9 cellular contexts compared by ENCODE assay signal in genomic region chr4:100188829-100189228, GRCh38. TPM values are rescaled to one million over a fixed set of nuclear protein-coding genes. Genes with fewer than 3 reads are reported as not detected.
A peak's percentile ranks its signal among the peaks of the same experiment; 100 is the strongest.
DNase-seq lines count a peak whose midpoint lies in the region; TF ChIP-seq lines count a peak whose summit lies in the region.
"Had no signal": no experiment of that assay in that cellular context is flagged by ENCODE, and none has a peak within 500 bp of the region (broad histone marks: within the 10 kb centered on the region; RNA-seq: fewer than 3 reads in every experiment).

No MANE protein-coding gene starts in this region.

- H3K9ac ChIP-seq in neural progenitor cell: no peak overlapping the region

- peak overlapping the region; percentile 92 for H3K4me3 Mint-ChIP-seq in neural progenitor cell
- H3K4me3 Mint-ChIP-seq: dendritic cell treated with granulocyte-macrophage colony-stimulating factor and Interleukin-4, amounts not matched to agents 40 ng/mL and 50 ng/mL, for 4 days had no signal

- no peak overlapping the region for H3K27ac ChIP-seq in neural progenitor cell
- no peak overlapping the region for H3K27ac ChIP-seq in prostate gland

- H3K27me3 Mint-ChIP-seq in neural progenitor cell (ENCODE audit: insufficient read depth, low read depth): peaks cover 14% of the 10 kb centered on the region

- no peak for TF ChIP-seq CTCF in LNCaP clone FGC (IDR thresholded peaks at IDR 0.05; ENCODE audit: control insufficient read depth, extremely low read depth, insufficient read depth)
- no peak for TF ChIP-seq CTCF in neural progenitor cell (IDR thresholded peaks at IDR 0.05)
- TF ChIP-seq CTCF in prostate gland (IDR thresholded peaks at IDR 0.05): no peak

- H3K9me3 ChIP-seq in neural progenitor cell (ENCODE audit: low read depth) (no peaks in the 10 kb centered on the region), prostate gland (no peaks in the 10 kb centered on the region)

- no peak for TF ChIP-seq POLR2A in prostate gland (IDR thresholded peaks at IDR 0.05)

- intact Hi-C loops in prostate gland (cut with DNase I): no loop called here

- H3K4me2 ChIP-seq in neural progenitor cell: peak overlapping the region; percentile 96

- H3K27ac Mint-ChIP-seq in neural progenitor cell: no peak overlapping the region
- H3K27ac Mint-ChIP-seq: dendritic cell treated with granulocyte-macrophage colony-stimulating factor and Interleukin-4, amounts not matched to agents 40 ng/mL and 50 ng/mL, for 4 days had no signal

- WGBS in prostate gland: 34% methylated on average over 4 of the region's 4 CpGs

- H3K36me3 Mint-ChIP-seq in neural progenitor cell: peaks cover 2% of the 10 kb centered on the region

- H3K36me3 ChIP-seq in neural progenitor cell (no peaks in the 10 kb centered on the region), prostate gland (no peaks in the 10 kb centered on the region)

- H3K4me3 ChIP-seq in LNCaP clone FGC (ENCODE audit: low read depth, low read length): peak overlapping the region; percentile 50; the same call in 1 of the 2 replicates
- peak overlapping the region; percentile 82 for H3K4me3 ChIP-seq in neural progenitor cell
- H3K4me3 ChIP-seq in prostate gland: no peak overlapping the region

- H3K79me2 ChIP-seq in neural progenitor cell (ENCODE audit: low read depth): peaks cover 8% of the 10 kb centered on the region

- peaks cover 44% of the 10 kb centered on the region for H3K4me1 ChIP-seq in neural progenitor cell
- H3K4me1 ChIP-seq in prostate gland (replicated peaks): no peaks in the 10 kb centered on the region

- H3F3A ChIP-seq in neural progenitor cell (ENCODE audit: low read depth): peaks cover 22% of the 10 kb centered on the region

- DNase-seq in NCI-H1417 (lab: John Stamatoyannopoulos, UW) (peak; percentile 8 to 28 (median 25)), NCI-H1417 treated with DMSO at 0.1 percent for 48 hours (lab: John Stamatoyannopoulos, UW) (no peak), LNCaP clone FGC (ENCODE audit: low read depth) (no peak), cerebellar cortex (ENCODE audit: low spot score) (peak; percentile 23), neural progenitor cell (ENCODE audit: low spot score) (no peak), HT-29 (ENCODE audit: low spot score) (no peak), SKM-1 treated with dmso at 0.1 percent for 144 hours (lab: John Stamatoyannopoulos, UW; ENCODE audit: unreplicated experiment) (no peak), prostate gland (ENCODE audit: low spot score) (no peak)

- H3K9me3 Mint-ChIP-seq in neural progenitor cell: no peaks in the 10 kb centered on the region
- H3K9me3 Mint-ChIP-seq: dendritic cell treated with granulocyte-macrophage colony-stimulating factor and Interleukin-4, amounts not matched to agents 40 ng/mL and 50 ng/mL, for 4 days had no signal

- H3K27me3 ChIP-seq in neural progenitor cell (peaks cover 30% of the 10 kb centered on the region), prostate gland (replicated peaks; ENCODE audit: insufficient read depth) (no peaks in the 10 kb centered on the region)

- H2AFZ ChIP-seq in neural progenitor cell (replicated peaks): no peak overlapping the region

- no peaks in the 10 kb centered on the region for H4K20me1 ChIP-seq in neural progenitor cell (ENCODE audit: low read depth)

- peaks cover 34% of the 10 kb centered on the region for H3K4me1 Mint-ChIP-seq in neural progenitor cell

RNA-seq across cellular contexts. Expression of gene DDIT4L, which starts 1.4 kb away (rescaled TPM):
- total RNA-seq in neural progenitor cell (ENCODE audit: low replicate concordance): 26.9 and 45.9 TPM in 2 replicates
- not detected in 2 replicates for total RNA-seq in HT-29 (2014; rRNA removed; shearing (Covaris generic))
- 1 to 10 TPM in 1 of 2 donors, under 1 TPM in 1; 0.85 to 2.6 TPM for total RNA-seq in prostate gland

Comparison
In these comparisons a context has a peak if more than half of its experiments do, and no peak if none do; other contexts are left out.
1. DNase-seq: peak in NCI-H1417 (3 of 3) and cerebellar cortex (single experiment); none in NCI-H1417 treated with DMSO at 0.1 percent for 48 hours (single experiment), LNCaP clone FGC (single experiment), neural progenitor cell (single experiment), HT-29 (single experiment), SKM-1 treated with dmso at 0.1 percent for 144 hours (single experiment) and prostate gland (single experiment).
2. H3K4me3 ChIP-seq: peak in LNCaP clone FGC (single experiment) and neural progenitor cell (single experiment); none in prostate gland (0 of 2).